Comparison of ENCODE assay signal across 12 cellular contexts in the genomic region with DNA sequence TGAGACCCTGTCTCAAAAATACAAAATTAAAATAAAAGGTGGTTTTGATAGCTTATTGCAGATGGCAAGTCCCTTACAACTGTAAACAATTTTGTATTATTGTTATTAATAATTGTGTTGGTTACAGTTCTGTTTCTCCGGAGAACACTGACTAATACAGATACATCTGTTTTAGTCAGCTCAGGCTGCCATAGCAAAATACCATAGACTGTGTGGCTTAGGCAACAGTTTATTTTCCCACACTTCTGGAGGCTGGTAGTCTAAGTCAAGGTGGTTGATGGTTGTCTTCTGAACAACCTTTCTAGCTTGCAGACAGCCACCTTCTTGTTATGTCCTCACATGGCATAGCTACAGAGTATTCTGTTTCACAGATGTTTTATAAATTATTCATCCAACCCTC. TPM values are rescaled to one million over a fixed set of nuclear protein-coding genes. Genes with fewer than 3 reads are reported as not detected.
DNase-seq lines count a peak whose midpoint lies in the region; ATAC-seq and TF ChIP-seq lines count a peak whose summit lies in the region.
"Had no signal": no experiment of that assay in that cellular context is flagged by ENCODE, and none has a peak within 500 bp of the region (broad histone marks: within the 10 kb centered on the region; RNA-seq: fewer than 3 reads in every experiment).

No MANE protein-coding gene starts in this region.

- TF ChIP-seq EP300 in sigmoid colon (IDR thresholded peaks at IDR 0.05): no peak

- H3K4me3 ChIP-seq in colonic mucosa (no peak overlapping the region), sigmoid colon (no peak overlapping the region)

- H3K27me3 Mint-ChIP-seq in activated CD4-positive, alpha-beta T cell treated with anti-CD3 and anti-CD28 coated beads, Interleukin-2, amount 10 ng/mL, durations not matched to agents 24 days and 14 days: no peaks in the 10 kb centered on the region

- H3K9me3 ChIP-seq in colonic mucosa (no peaks in the 10 kb centered on the region), sigmoid colon (no peaks in the 10 kb centered on the region)

- intact Hi-C loops in activated CD4-positive, alpha-beta T cell treated with anti-CD3 and anti-CD28 coated beads, Interleukin-2, amount 10 ng/mL, durations not matched to agents 24 days and 14 days (cut with micrococcal nuclease): loop anchor here (1.0 kb wide), 1 partner anchor 8 kb away; no protein-coding TSS in a partner anchor
- intact Hi-C loops in colonic mucosa (cut with DNase I): no loop called here
- intact Hi-C loops in sigmoid colon (cut with DNase I): no loop called here

- peaks cover 14% of the 10 kb centered on the region for H3K4me1 Mint-ChIP-seq in activated CD4-positive, alpha-beta T cell treated with anti-CD3 and anti-CD28 coated beads, Interleukin-2, amount 10 ng/mL, durations not matched to agents 24 days and 14 days
- H3K4me1 Mint-ChIP-seq: neural crest cell had no signal

- DNase-seq in activated CD4-positive, alpha-beta T cell treated with anti-CD3 and anti-CD28 coated beads, Interleukin-2, amount 10 ng/mL, durations not matched to agents 24 days and 14 days: peak; percentile 58
- no peak for DNase-seq in activated CD4-positive, alpha-beta T cell treated with anti-CD3 and anti-CD28 coated beads for 48 hours
- peak; percentile 4 for DNase-seq in colonic mucosa
- DNase-seq in sigmoid colon: no peak
- DNase-seq in SIG-M5 treated with dmso at 0.1 percent for 504 hours (lab: John Stamatoyannopoulos, UW; ENCODE audit: unreplicated experiment): no peak
- DNase-seq in NAMALWA (ENCODE audit: low spot score): no peak
- DNase-seq: activated naive CD4-positive, alpha-beta T cell treated with Interleukin-2 at 50 U/mL for 16 hours; left colon; NCI-H446 treated with DMSO at 0.1 percent for 48 hours had no signal

- no peak overlapping the region for H3K4me3 Mint-ChIP-seq in activated CD4-positive, alpha-beta T cell treated with anti-CD3 and anti-CD28 coated beads, Interleukin-2, amount 10 ng/mL, durations not matched to agents 24 days and 14 days
- H3K4me3 Mint-ChIP-seq: neural crest cell had no signal

- H3K27ac ChIP-seq in colonic mucosa (no peak overlapping the region), sigmoid colon (no peak overlapping the region)

- ATAC-seq in GM21576 (IDR thresholded peaks at IDR 0.05; ENCODE audit: unreplicated experiment): peak; percentile 62
- peak; percentile 65 for ATAC-seq in HG03135 (IDR thresholded peaks at IDR 0.05; ENCODE audit: unreplicated experiment)
- ATAC-seq: left colon had no signal

- 78 to 94% methylated on average over 1 of the region's 1 CpG for WGBS in sigmoid colon, 2 donors

- H3K27me3 ChIP-seq in colonic mucosa (no peaks in the 10 kb centered on the region), sigmoid colon (no peaks in the 10 kb centered on the region)

- no peak for TF ChIP-seq POLR2A in sigmoid colon (IDR thresholded peaks at IDR 0.05)

- peaks cover 30% of the 10 kb centered on the region for H3K9me3 Mint-ChIP-seq in activated CD4-positive, alpha-beta T cell treated with anti-CD3 and anti-CD28 coated beads, Interleukin-2, amount 10 ng/mL, durations not matched to agents 24 days and 14 days

- H3K36me3 ChIP-seq in colonic mucosa: no peaks in the 10 kb centered on the region
- H3K36me3 ChIP-seq in sigmoid colon: no peaks in the 10 kb centered on the region

- H3K27ac Mint-ChIP-seq in activated CD4-positive, alpha-beta T cell treated with anti-CD3 and anti-CD28 coated beads, Interleukin-2, amount 10 ng/mL, durations not matched to agents 24 days and 14 days: peak overlapping the region; percentile 76

- H3K4me1 ChIP-seq in colonic mucosa (no peaks in the 10 kb centered on the region), sigmoid colon (no peaks in the 10 kb centered on the region)

- peaks cover 30% of the 10 kb centered on the region for H3K36me3 Mint-ChIP-seq in activated CD4-positive, alpha-beta T cell treated with anti-CD3 and anti-CD28 coated beads, Interleukin-2, amount 10 ng/mL, durations not matched to agents 24 days and 14 days (ENCODE audit: low read depth)

- TF ChIP-seq CTCF in colonic mucosa (IDR thresholded peaks at IDR 0.05) (no peak), sigmoid colon (IDR thresholded peaks at IDR 0.05) (no peak)

- H3K9ac ChIP-seq in colonic mucosa (ENCODE audit: low read depth in 2 of 2, low read length in 2 of 2): no peak overlapping the region

RNA-seq across cellular contexts. Expression of gene IL21R, which starts 14.2 kb away (rescaled TPM):
- 94.9 and 100 TPM in 2 replicates for total RNA-seq in activated CD4-positive, alpha-beta T cell treated with anti-CD3 and anti-CD28 coated beads, Interleukin-2, amount 10 ng/mL, durations not matched to agents 24 days and 14 days
- total RNA-seq in colonic mucosa (under 1 TPM; 0.56 to 0.91 TPM), sigmoid colon (under 1 TPM in 2 of 4 donors, not detected in 2; 0.27 to 0.28 TPM)
- 1 to 10 TPM in 1 of 3 donors, under 1 TPM in 2; under 0.01 to 7.9 (median 0.23) TPM for polyA plus RNA-seq in sigmoid colon

Comparison
In these comparisons a context has a peak if more than half of its experiments do, and no peak if none do; other contexts are left out.
1. DNase-seq: peak in activated CD4-positive, alpha-beta T cell treated with anti-CD3 and anti-CD28 coated beads, Interleukin-2, amount 10 ng/mL, durations not matched to agents 24 days and 14 days (single experiment) and colonic mucosa (single experiment); none in activated CD4-positive, alpha-beta T cell treated with anti-CD3 and anti-CD28 coated beads for 48 hours (single experiment), sigmoid colon (single experiment), SIG-M5 treated with dmso at 0.1 percent for 504 hours (single experiment) and NAMALWA (single experiment).
2. RNA of gene IL21R, which starts 14.2 kb away (total RNA-seq): 94.9 to 100 TPM in activated CD4-positive, alpha-beta T cell treated with anti-CD3 and anti-CD28 coated beads, Interleukin-2, amount 10 ng/mL, durations not matched to agents 24 days and 14 days; 0.56 to 0.91 TPM in colonic mucosa and 0.27 to 0.28 TPM in sigmoid colon; every median in the first group is over 10 times any median in the second.